1 cellular context compared by ENCODE assay signal in the genomic region with DNA sequence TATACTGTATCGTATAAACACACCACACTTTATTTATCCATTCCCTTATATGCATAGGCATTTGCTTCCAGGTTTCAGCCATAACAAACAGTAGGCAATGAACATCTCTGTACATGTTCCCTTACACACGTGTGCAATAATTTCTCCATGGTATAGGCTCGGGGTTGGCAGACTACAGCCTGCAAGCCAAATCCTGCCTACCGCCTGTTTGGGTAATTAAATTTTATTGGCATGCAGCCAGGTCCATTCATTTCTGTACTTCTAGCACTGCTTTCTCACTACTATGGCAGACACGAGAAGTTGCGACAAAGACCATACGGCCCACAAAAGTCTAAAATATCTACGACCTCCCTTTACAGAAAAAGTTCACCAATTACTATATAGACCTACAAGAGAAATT.
TF ChIP-seq lines count a peak whose summit lies in the region.

No MANE protein-coding gene starts in this region.

TF ChIP-seq in HEK293, 187 proteins besides CTCF, POLR2A, EP300 and RAD21 (continued from another document and continues in another):
- TF ChIP-seq BCL6B (tag by site-specific recombination; IDR thresholded peaks at IDR 0.05) (peak; percentile 63; the same call in 1 of the 2 replicates), OVOL3 (tag by site-specific recombination; IDR thresholded peaks at IDR 0.05) (no peak), KLF16 (tag by site-specific recombination; IDR thresholded peaks at IDR 0.05) (no peak), ZNF221 (tag by site-specific recombination; IDR thresholded peaks at IDR 0.05; ENCODE audit: borderline replicate concordance) (no peak), HOXA7 (CRISPR knock-in tag; IDR thresholded peaks at IDR 0.05; ENCODE audit: borderline replicate concordance) (no peak), ZNF341 (tag by site-specific recombination; IDR thresholded peaks at IDR 0.05; ENCODE audit: low read depth) (no peak), ZNF776 (tag by site-specific recombination; IDR thresholded peaks at IDR 0.05; ENCODE audit: borderline replicate concordance) (0 out of 2 replicates have a peak, but pooled peaks have one; percentile 25), ZNF530 (tag by site-specific recombination; IDR thresholded peaks at IDR 0.05; ENCODE audit: low read depth) (no peak), ZNF133 (tag by site-specific recombination; IDR thresholded peaks at IDR 0.05) (no peak), ZFP3 (tag by site-specific recombination; IDR thresholded peaks at IDR 0.05; ENCODE audit: low read depth) (no peak), ZNF510 (tag by site-specific recombination; IDR thresholded peaks at IDR 0.05; ENCODE audit: insufficient replicate concordance) (peak; percentile 17), ZIC2 (tag by site-specific recombination; IDR thresholded peaks at IDR 0.05) (no peak), ZNF433 (tag by site-specific recombination; IDR thresholded peaks at IDR 0.05; ENCODE audit: low read depth) (no peak), RBAK (tag by site-specific recombination; IDR thresholded peaks at IDR 0.05) (no peak), ZNF48 (tag by site-specific recombination; IDR thresholded peaks at IDR 0.05) (no peak), PRDM2 (tag by site-specific recombination; IDR thresholded peaks at IDR 0.05; ENCODE audit: borderline replicate concordance) (no peak), PRDM10 (tag by site-specific recombination; IDR thresholded peaks at IDR 0.05) (peak; percentile 15; the same call in 1 of the 2 replicates), ZSCAN18 (tag by site-specific recombination; IDR thresholded peaks at IDR 0.05) (no peak), ZNF791 (tag by site-specific recombination; IDR thresholded peaks at IDR 0.05) (no peak), YY2 (tag by site-specific recombination; IDR thresholded peaks at IDR 0.05) (no peak), ZBTB7A (tag by site-specific recombination; IDR thresholded peaks at IDR 0.05; ENCODE audit: low read depth) (no peak), GLIS2 (tag by site-specific recombination; IDR thresholded peaks at IDR 0.05) (no peak), ZNF610 (tag by site-specific recombination; IDR thresholded peaks at IDR 0.05; ENCODE audit: borderline replicate concordance) (0 out of 2 replicates have a peak, but pooled peaks have one; percentile 17), ZNF184 (tag by site-specific recombination; IDR thresholded peaks at IDR 0.05) (peak; percentile 80; the same call in 1 of the 2 replicates), ZNF223 (tag by site-specific recombination; IDR thresholded peaks at IDR 0.05) (no peak), ZNF214 (tag by site-specific recombination; IDR thresholded peaks at IDR 0.05; ENCODE audit: borderline replicate concordance) (peak; percentile 58; the same call in 1 of the 2 replicates), SALL2 (tag by site-specific recombination; IDR thresholded peaks at IDR 0.05; ENCODE audit: borderline replicate concordance) (no peak), ZNF596 (tag by site-specific recombination; IDR thresholded peaks at IDR 0.05) (no peak), SP7 (tag by site-specific recombination; IDR thresholded peaks at IDR 0.05) (no peak), ZSCAN23 (tag by site-specific recombination; IDR thresholded peaks at IDR 0.05) (no peak)
- TF ChIP-seq, protein P1, sequence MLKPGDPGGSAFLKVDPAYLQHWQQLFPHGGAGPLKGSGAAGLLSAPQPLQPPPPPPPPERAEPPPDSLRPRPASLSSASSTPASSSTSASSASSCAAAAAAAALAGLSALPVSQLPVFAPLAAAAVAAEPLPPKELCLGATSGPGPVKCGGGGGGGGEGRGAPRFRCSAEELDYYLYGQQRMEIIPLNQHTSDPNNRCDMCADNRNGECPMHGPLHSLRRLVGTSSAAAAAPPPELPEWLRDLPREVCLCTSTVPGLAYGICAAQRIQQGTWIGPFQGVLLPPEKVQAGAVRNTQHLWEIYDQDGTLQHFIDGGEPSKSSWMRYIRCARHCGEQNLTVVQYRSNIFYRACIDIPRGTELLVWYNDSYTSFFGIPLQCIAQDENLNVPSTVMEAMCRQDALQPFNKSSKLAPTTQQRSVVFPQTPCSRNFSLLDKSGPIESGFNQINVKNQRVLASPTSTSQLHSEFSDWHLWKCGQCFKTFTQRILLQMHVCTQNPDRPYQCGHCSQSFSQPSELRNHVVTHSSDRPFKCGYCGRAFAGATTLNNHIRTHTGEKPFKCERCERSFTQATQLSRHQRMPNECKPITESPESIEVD (tag by site-specific recombination; IDR thresholded peaks at IDR 0.05): 0 out of 2 replicates have a peak, but pooled peaks have one; percentile 27
- TF ChIP-seq, protein P2, sequence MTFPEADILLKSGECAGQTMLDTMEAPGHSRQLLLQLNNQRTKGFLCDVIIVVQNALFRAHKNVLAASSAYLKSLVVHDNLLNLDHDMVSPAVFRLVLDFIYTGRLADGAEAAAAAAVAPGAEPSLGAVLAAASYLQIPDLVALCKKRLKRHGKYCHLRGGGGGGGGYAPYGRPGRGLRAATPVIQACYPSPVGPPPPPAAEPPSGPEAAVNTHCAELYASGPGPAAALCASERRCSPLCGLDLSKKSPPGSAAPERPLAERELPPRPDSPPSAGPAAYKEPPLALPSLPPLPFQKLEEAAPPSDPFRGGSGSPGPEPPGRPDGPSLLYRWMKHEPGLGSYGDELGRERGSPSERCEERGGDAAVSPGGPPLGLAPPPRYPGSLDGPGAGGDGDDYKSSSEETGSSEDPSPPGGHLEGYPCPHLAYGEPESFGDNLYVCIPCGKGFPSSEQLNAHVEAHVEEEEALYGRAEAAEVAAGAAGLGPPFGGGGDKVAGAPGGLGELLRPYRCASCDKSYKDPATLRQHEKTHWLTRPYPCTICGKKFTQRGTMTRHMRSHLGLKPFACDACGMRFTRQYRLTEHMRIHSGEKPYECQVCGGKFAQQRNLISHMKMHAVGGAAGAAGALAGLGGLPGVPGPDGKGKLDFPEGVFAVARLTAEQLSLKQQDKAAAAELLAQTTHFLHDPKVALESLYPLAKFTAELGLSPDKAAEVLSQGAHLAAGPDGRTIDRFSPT (tag by site-specific recombination; IDR thresholded peaks at IDR 0.05): no peak
- TF ChIP-seq, protein P3, sequence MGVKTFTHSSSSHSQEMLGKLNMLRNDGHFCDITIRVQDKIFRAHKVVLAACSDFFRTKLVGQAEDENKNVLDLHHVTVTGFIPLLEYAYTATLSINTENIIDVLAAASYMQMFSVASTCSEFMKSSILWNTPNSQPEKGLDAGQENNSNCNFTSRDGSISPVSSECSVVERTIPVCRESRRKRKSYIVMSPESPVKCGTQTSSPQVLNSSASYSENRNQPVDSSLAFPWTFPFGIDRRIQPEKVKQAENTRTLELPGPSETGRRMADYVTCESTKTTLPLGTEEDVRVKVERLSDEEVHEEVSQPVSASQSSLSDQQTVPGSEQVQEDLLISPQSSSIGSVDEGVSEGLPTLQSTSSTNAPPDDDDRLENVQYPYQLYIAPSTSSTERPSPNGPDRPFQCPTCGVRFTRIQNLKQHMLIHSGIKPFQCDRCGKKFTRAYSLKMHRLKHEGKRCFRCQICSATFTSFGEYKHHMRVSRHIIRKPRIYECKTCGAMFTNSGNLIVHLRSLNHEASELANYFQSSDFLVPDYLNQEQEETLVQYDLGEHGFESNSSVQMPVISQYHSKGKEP (tag by site-specific recombination; IDR thresholded peaks at IDR 0.05): peak; percentile 90
- TF ChIP-seq, protein P4, sequence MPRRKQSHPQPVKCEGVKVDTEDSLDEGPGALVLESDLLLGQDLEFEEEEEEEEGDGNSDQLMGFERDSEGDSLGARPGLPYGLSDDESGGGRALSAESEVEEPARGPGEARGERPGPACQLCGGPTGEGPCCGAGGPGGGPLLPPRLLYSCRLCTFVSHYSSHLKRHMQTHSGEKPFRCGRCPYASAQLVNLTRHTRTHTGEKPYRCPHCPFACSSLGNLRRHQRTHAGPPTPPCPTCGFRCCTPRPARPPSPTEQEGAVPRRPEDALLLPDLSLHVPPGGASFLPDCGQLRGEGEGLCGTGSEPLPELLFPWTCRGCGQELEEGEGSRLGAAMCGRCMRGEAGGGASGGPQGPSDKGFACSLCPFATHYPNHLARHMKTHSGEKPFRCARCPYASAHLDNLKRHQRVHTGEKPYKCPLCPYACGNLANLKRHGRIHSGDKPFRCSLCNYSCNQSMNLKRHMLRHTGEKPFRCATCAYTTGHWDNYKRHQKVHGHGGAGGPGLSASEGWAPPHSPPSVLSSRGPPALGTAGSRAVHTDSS (tag by site-specific recombination; IDR thresholded peaks at IDR 0.05): 0 out of 2 replicates have a peak, but pooled peaks have one; percentile 23
